In the genomic region with DNA sequence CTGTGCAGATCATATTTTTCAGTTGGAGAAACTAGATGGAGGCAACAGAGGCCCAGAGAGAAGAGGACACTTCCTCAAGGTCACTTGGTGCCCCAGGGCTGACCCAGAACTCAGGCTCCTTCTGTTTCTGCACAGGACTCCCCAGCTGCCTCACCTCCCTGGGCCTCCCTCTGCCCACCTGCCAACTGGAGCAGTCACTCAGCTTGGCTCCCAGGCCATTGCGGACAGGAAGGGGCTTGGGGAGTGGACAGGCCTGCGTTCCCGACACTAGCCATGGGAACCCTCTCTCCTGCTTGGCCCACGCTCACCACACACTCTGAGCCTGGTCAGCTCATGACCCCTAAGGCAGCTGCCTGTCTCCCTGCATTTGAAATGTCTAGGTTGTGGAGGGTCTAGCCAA, we compare ENCODE assay signal across 17 cellular contexts.
DNase-seq lines count a peak whose midpoint lies in the region; ATAC-seq and TF ChIP-seq lines count a peak whose summit lies in the region.
"Had no signal": no experiment of that assay in that cellular context is flagged by ENCODE, and none has a peak within 500 bp of the region (broad histone marks: within the 10 kb centered on the region; RNA-seq: fewer than 3 reads in every experiment).

No MANE protein-coding gene starts in this region.

- H3K27me3 Mint-ChIP-seq in natural killer cell (ENCODE audit: low read depth in 2 of 2): peaks cover 14 to 25% of the 10 kb centered on the region in 2 donors

- H3K9me3 Mint-ChIP-seq in natural killer cell: peaks cover 0 to 2% of the 10 kb centered on the region in 2 donors

- ATAC-seq in Right ventricle myocardium superior (ENCODE audit: poor library complexity) (no peak), sciatic nerve (no peak), GM21528 (IDR thresholded peaks at IDR 0.05; ENCODE audit: low FRiP score, unreplicated experiment) (no peak), natural killer cell (no peak)
- ATAC-seq: CD8-positive, alpha-beta T cell; GM12878 had no signal

- H3K4me3 Mint-ChIP-seq in natural killer cell: no peak overlapping the region
- H3K4me3 Mint-ChIP-seq: B cell; CD8-positive, alpha-beta T cell; GM23338; IgD-negative memory B cell had no signal

- TF ChIP-seq CTCF in natural killer cell (IDR thresholded peaks at IDR 0.05): no peak

- H3K4me1 Mint-ChIP-seq in natural killer cell: no peaks in the 10 kb centered on the region
- H3K4me1 Mint-ChIP-seq: B cell had no signal

- H3K27ac Mint-ChIP-seq in natural killer cell: no peak overlapping the region
- H3K27ac Mint-ChIP-seq: B cell; CD8-positive, alpha-beta T cell; GM23338; IgD-negative memory B cell had no signal

- DNase-seq in cardiac septum (ENCODE audit: low spot score) (peak; percentile 73), Right ventricle myocardium superior (no peak), mesenteric fat pad (ENCODE audit: low spot score) (peak; percentile 83), sciatic nerve (ENCODE audit: low spot score) (peak; percentile 17), natural killer cell (no peak)
- DNase-seq: CD8-positive, alpha-beta T cell; COR-L47; DMS 273 treated with DMSO at 0.1 percent for 48 hours; DMS53; DND-41; EL; H7 had no signal

- intact Hi-C loops in cardiac septum (cut with DNase I): no loop called here
- intact Hi-C loops in Right ventricle myocardium superior (cut with DNase I): no loop called here
- intact Hi-C loops in sciatic nerve (cut with DNase I): no loop called here
- intact Hi-C loops in natural killer cell (cut with micrococcal nuclease): no loop called here

- H3K36me3 Mint-ChIP-seq in natural killer cell: no peaks in the 10 kb centered on the region
- H3K36me3 Mint-ChIP-seq: CD8-positive, alpha-beta T cell had no signal

Comparison
In these comparisons a context has a peak if more than half of its experiments do, and no peak if none do; other contexts are left out.
1. DNase-seq: peak in cardiac septum (single experiment), mesenteric fat pad (single experiment) and sciatic nerve (single experiment); none in Right ventricle myocardium superior (single experiment) and natural killer cell (single experiment).